8 cellular contexts compared by ENCODE assay signal in the genomic region with DNA sequence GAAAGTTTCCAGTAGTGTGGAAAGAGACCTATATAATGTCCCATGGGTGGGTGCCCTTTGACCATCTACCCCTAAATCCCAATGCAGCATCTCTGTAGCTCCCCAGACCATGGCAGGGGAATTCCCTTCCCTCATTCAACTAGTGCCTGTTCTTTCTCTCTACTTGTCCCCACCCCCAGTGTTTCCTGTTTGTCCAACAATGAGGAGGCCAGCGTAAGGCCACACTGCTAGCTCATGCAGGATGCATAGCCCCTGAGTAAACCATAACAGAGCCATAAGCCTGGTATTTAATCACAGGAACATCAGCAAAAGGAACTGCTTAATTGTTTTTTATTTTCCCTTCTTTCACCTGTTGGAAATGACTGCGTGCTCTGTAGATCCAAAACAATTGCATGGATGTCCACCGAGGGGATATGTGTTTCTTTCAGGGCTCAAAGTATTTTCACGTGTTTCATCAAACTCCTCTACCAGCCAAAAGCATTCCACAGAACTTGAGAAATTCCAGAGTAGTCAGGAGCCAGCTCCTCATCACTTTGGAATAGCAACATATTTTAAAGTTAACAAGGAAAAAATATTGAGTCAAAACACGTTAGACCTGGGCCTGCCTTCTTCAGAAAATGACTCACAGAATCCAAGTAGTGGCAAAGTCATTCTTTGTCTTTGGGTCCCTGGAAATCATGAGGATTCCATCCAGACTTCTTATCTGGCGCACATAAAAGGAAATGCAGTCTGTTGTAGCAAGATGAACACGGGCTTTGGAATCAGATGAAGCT.
DNase-seq lines count a peak whose midpoint lies in the region; ATAC-seq and TF ChIP-seq lines count a peak whose summit lies in the region.

No MANE protein-coding gene starts in this region.

- H3K36me3 ChIP-seq in mucosa of descending colon (ENCODE audit: low read depth) = no peaks in the 10 kb centered on the region

- H3K27ac Mint-ChIP-seq in activated naive CD8-positive, alpha-beta T cell treated with anti-CD3 and anti-CD28 coated beads, Interleukin-2, amount 50 U/mL, for 24 hours = peak overlapping the region; percentile 95

- no peaks in the 10 kb centered on the region for H3K27me3 Mint-ChIP-seq in activated naive CD8-positive, alpha-beta T cell treated with anti-CD3 and anti-CD28 coated beads, Interleukin-2, amount 50 U/mL, for 24 hours

- ATAC-seq in HG02763 (IDR thresholded peaks at IDR 0.05; ENCODE audit: unreplicated experiment) (peak; percentile 32), mucosa of descending colon (peak; percentile 44), HG02973 (IDR thresholded peaks at IDR 0.05; ENCODE audit: unreplicated experiment) (no peak), HG03175 (IDR thresholded peaks at IDR 0.05; ENCODE audit: unreplicated experiment) (no peak)
- ATAC-seq in activated naive CD8-positive, alpha-beta T cell treated with anti-CD3 and anti-CD28 coated beads, Interleukin-2, amount 50 U/mL, for 24 hours = peak; percentile 23

- H3K4me1 Mint-ChIP-seq in activated naive CD8-positive, alpha-beta T cell treated with anti-CD3 and anti-CD28 coated beads, Interleukin-2, amount 50 U/mL, for 24 hours = peaks cover 99% of the 10 kb centered on the region

- no peak overlapping the region for H3K4me3 ChIP-seq in mucosa of descending colon

- H3K4me3 Mint-ChIP-seq in activated naive CD8-positive, alpha-beta T cell treated with anti-CD3 and anti-CD28 coated beads, Interleukin-2, amount 50 U/mL, for 24 hours = peak overlapping the region; percentile 62

- intact Hi-C loops in mucosa of descending colon (cut with DNase I, micrococcal nuclease) = no loop called here

- H3K36me3 Mint-ChIP-seq in activated naive CD8-positive, alpha-beta T cell treated with anti-CD3 and anti-CD28 coated beads, Interleukin-2, amount 50 U/mL, for 24 hours (ENCODE audit: low read depth) = peaks cover 57% of the 10 kb centered on the region

- no peak for TF ChIP-seq CTCF in mucosa of descending colon (IDR thresholded peaks at IDR 0.05)

- no peaks in the 10 kb centered on the region for H3K4me1 ChIP-seq in mucosa of descending colon (ENCODE audit: low read depth)

- H3K9me3 ChIP-seq in mucosa of descending colon = no peaks in the 10 kb centered on the region

- no peaks in the 10 kb centered on the region for H3K9me3 Mint-ChIP-seq in activated naive CD8-positive, alpha-beta T cell treated with anti-CD3 and anti-CD28 coated beads, Interleukin-2, amount 50 U/mL, for 24 hours

- DNase-seq in GM04503 (ENCODE audit: low read depth) (peak; percentile 75), mucosa of descending colon (peak in 1 of 3 donors; percentile 56), GDM1 (lab: John Stamatoyannopoulos, UW) (no peak), NCI-H146 treated with DMSO at 0.1 percent for 48 hours (lab: John Stamatoyannopoulos, UW; ENCODE audit: unreplicated experiment) (no peak)
- DNase-seq in activated naive CD8-positive, alpha-beta T cell treated with anti-CD3 and anti-CD28 coated beads, Interleukin-2, amount 50 U/mL, for 24 hours = no peak

Comparison
In these comparisons a context has a peak if more than half of its experiments do, and no peak if none do; other contexts are left out.
1. ATAC-seq: peak in HG02763 (single experiment), activated naive CD8-positive, alpha-beta T cell treated with anti-CD3 and anti-CD28 coated beads, Interleukin-2, amount 50 U/mL, for 24 hours (single experiment) and mucosa of descending colon (single experiment); none in HG02973 (single experiment) and HG03175 (single experiment).